Comparison of ENCODE assay signal across 33 cellular contexts in genomic region chr1:18340787-18341186, GRCh38.
"Had no signal": no experiment of that assay in that cellular context is flagged by ENCODE, and none has a peak within 500 bp of the region (broad histone marks: within the 10 kb centered on the region; RNA-seq: fewer than 3 reads in every experiment).

No MANE protein-coding gene starts in this region.

- DNase-seq: activated B cell treated with CpG ODN at 0.5 μM for 24 hours; activated CD4-positive, alpha-beta memory T cell treated with anti-CD3 and anti-CD28 coated beads for 36 hours; activated CD4-positive, alpha-beta memory T cell treated with anti-CD3 and anti-CD28 coated beads, Interleukin-2, amount 10 ng/mL, durations not matched to agents 7 days and 5 days; activated CD4-positive, alpha-beta T cell treated with anti-CD3 and anti-CD28 coated beads for 1 hour; activated CD4-positive, alpha-beta T cell treated with anti-CD3 and anti-CD28 coated beads for 36 hours; activated CD4-positive, alpha-beta T cell treated with anti-CD3 and anti-CD28 coated beads for 4 hours; activated CD4-positive, alpha-beta T cell treated with anti-CD3 and anti-CD28 coated beads for 48 hours; activated CD4-positive, alpha-beta T cell treated with anti-CD3 and anti-CD28 coated beads, Interleukin-2, amount 10 ng/mL, durations not matched to agents 24 days and 14 days; activated CD4-positive, alpha-beta T cell treated with anti-CD3 and anti-CD28 coated beads, Interleukin-2, amount 10 ng/mL, durations not matched to agents 7 days and 5 days; activated CD4-positive, alpha-beta T cell treated with anti-CD3 and anti-CD28 coated beads, Interleukin-2, amount 50 U/mL, for 1 hour; activated CD4-positive, alpha-beta T cell treated with anti-CD3 and anti-CD28 coated beads, Interleukin-2, amount 50 U/mL, for 4 hours; activated CD4-positive, alpha-beta T cell treated with anti-CD3 and anti-CD28 coated beads, Interleukin-2, amount 50 U/mL, for 48 hours; activated CD4-positive, CD25-positive, alpha-beta regulatory T cell; activated CD4-positive, CD25-positive, alpha-beta regulatory T cell treated with anti-CD3 and anti-CD28 coated beads, Interleukin-2, amount 50 U/mL, for 72 hours; activated CD8-positive, alpha-beta memory T cell treated with anti-CD3 and anti-CD28 coated beads for 24 hours; activated CD8-positive, alpha-beta memory T cell treated with anti-CD3 and anti-CD28 coated beads, Interleukin-2, amount 10 ng/mL, durations not matched to agents 7 days and 5 days; activated CD8-positive, alpha-beta memory T cell treated with anti-CD3 and anti-CD28 coated beads, Interleukin-2, amount 50 U/mL, for 4 hours; activated CD8-positive, alpha-beta memory T cell treated with anti-CD3 and anti-CD28 coated beads, Interleukin-2, amount 50 U/mL, for 48 hours; activated CD8-positive, alpha-beta T cell treated with anti-CD3 and anti-CD28 coated beads for 36 hours; activated CD8-positive, alpha-beta T cell treated with anti-CD3 and anti-CD28 coated beads, Interleukin-2, amount 10 ng/mL, durations not matched to agents 7 days and 5 days; activated T-cell treated with anti-CD3 and anti-CD28 coated beads for 4 hours; activated T-cell treated with anti-CD3 and anti-CD28 coated beads, Interleukin-2, amount 50 U/mL, for 1 hour; activated T-cell treated with anti-CD3 and anti-CD28 coated beads, Interleukin-2, amount 50 U/mL, for 24 hours; activated T-cell treated with anti-CD3 and anti-CD28 coated beads, Interleukin-2, amount 50 U/mL, for 4 hours; T-helper 17 cell; T-helper 2 cell; T-helper 9 cell; T1000; WERI-Rb-1 had no signal

- ATAC-seq: activated CD4-positive, alpha-beta T cell treated with anti-CD3 and anti-CD28 coated beads for 36 hours; activated CD4-positive, CD25-positive, alpha-beta regulatory T cell treated with anti-CD3 and anti-CD28 coated beads, Interleukin-2, amount 50 U/mL, for 24 hours; activated CD8-positive, alpha-beta memory T cell treated with anti-CD3 and anti-CD28 coated beads, Interleukin-2, amount 10 ng/mL, durations not matched to agents 7 days and 5 days; activated CD8-positive, alpha-beta T cell treated with anti-CD3 and anti-CD28 coated beads for 36 hours; activated CD8-positive, alpha-beta T cell treated with anti-CD3 and anti-CD28 coated beads, Interleukin-2, amount 10 ng/mL, durations not matched to agents 7 days and 5 days; activated T-cell treated with anti-CD3 and anti-CD28 coated beads, Interleukin-2, amount 50 U/mL, for 4 hours; T-helper 17 cell; WTC11 had no signal

- H3K36me3 ChIP-seq: WERI-Rb-1 had no signal

- FAIRE-seq: TTC549 had no signal

- H3K27ac ChIP-seq: VCaP, WERI-Rb-1 had no signal
